1 cellular context compared by ENCODE assay signal in the genomic region with DNA sequence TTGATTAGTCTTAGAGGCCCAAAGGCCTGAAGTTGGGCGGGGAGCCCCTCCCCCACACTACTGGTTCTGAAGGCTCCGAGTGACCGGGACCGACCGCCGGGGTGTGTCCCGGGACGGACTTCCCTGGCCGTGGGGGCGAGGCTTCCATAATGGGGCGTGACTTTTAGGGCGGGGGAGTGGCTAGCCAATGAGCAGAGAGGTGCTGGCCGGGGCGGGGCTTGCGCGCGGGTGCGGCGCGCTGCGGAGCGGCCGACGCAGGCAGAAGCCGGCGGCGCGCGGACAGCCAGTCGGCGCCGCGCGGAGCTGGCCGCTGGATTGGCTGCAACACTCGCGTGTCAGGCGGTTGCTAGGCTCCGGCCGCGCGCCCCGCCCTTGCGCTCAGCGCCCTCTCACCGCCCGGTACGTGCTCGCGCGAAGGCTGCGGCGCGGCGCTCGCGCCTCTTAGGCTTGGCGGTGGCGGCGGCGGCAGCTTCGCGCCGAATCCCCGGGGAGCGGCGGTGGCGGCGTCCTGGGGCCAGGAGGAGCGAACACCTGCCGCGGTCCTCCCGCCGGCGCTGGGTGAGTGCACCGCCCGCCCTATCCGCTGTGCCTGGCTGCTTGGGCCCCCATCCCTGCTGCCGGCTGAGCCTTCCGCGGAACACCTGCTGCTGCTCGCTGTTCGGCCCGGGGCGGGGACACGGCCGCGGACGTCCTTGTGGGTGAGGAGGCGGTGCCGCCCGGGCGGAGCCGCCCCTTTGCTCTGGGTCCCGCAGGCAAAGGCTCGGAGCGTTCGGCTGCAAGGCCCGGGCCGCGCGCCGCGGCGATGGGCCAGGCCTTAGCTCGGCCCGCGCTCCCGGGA.
TF ChIP-seq lines count a peak whose summit lies in the region.

Gene DAG1, plus strand, starts transcription at position 392 of the 838 bp plus-strand sequence. CDS start 40,268 bp downstream, outside the sequence.

TF ChIP-seq in K562, 482 proteins besides CTCF, POLR2A, EP300 and RAD21 (continued from another document):
- TF ChIP-seq, protein P1, sequence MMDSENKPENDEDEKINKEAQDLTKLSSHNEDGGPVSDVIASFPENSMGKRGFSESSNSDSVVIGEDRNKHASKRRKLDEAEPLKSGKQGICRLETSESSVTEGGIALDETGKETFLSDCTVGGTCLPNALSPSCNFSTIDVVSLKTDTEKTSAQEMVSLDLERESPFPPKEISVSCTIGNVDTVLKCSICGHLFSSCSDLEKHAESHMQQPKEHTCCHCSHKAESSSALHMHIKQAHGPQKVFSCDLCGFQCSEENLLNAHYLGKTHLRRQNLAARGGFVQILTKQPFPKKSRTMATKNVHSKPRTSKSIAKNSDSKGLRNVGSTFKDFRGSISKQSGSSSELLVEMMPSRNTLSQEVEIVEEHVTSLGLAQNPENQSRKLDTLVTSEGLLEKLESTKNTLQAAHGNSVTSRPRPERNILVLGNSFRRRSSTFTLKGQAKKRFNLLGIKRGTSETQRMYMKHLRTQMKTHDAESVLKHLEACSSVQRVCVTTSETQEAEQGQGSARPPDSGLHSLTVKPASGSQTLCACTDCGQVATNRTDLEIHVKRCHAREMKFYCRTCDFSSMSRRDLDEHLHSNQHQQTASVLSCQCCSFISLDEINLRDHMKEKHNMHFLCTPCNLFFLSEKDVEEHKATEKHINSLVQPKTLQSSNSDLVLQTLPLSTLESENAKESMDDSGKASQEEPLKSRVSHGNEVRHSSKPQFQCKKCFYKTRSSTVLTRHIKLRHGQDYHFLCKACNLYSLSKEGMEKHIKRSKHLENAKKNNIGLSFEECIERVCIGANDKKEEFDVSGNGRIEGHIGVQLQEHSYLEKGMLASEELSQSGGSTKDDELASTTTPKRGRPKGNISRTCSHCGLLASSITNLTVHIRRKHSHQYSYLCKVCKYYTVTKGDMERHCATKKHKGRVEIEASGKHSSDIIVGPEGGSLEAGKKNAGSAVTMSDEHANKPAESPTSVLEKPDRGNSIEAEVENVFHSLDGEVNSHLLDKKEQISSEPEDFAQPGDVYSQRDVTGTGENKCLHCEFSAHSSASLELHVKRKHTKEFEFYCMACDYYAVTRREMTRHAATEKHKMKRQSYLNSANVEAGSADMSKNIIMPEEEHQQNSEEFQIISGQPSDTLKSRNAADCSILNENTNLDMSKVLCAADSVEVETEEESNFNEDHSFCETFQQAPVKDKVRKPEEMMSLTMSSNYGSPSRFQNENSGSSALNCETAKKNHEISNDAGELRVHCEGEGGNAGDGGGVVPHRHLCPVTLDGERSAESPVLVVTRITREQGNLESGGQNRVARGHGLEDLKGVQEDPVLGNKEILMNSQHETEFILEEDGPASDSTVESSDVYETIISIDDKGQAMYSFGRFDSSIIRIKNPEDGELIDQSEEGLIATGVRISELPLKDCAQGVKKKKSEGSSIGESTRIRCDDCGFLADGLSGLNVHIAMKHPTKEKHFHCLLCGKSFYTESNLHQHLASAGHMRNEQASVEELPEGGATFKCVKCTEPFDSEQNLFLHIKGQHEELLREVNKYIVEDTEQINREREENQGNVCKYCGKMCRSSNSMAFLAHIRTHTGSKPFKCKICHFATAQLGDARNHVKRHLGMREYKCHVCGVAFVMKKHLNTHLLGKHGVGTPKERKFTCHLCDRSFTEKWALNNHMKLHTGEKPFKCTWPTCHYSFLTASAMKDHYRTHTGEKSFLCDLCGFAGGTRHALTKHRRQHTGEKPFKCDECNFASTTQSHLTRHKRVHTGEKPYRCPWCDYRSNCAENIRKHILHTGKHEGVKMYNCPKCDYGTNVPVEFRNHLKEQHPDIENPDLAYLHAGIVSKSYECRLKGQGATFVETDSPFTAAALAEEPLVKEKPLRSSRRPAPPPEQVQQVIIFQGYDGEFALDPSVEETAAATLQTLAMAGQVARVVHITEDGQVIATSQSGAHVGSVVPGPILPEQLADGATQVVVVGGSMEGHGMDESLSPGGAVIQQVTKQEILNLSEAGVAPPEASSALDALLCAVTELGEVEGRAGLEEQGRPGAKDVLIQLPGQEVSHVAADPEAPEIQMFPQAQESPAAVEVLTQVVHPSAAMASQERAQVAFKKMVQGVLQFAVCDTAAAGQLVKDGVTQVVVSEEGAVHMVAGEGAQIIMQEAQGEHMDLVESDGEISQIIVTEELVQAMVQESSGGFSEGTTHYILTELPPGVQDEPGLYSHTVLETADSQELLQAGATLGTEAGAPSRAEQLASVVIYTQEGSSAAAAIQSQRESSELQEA (IDR thresholded peaks at IDR 0.05; ENCODE audit: low read depth), result no peak
- TF ChIP-seq, protein P2, sequence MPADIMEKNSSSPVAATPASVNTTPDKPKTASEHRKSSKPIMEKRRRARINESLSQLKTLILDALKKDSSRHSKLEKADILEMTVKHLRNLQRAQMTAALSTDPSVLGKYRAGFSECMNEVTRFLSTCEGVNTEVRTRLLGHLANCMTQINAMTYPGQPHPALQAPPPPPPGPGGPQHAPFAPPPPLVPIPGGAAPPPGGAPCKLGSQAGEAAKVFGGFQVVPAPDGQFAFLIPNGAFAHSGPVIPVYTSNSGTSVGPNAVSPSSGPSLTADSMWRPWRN (IDR thresholded peaks at IDR 0.05; ENCODE audit: low read depth), result no peak
- TF ChIP-seq EP400 (IDR thresholded peaks at IDR 0.05) (peak; percentile 25; the same call in 1 of the 2 replicates), RBM17 (IDR thresholded peaks at IDR 0.05; ENCODE audit: borderline replicate concordance, low read depth, low read length) (no peak), PHF8 (IDR thresholded peaks at IDR 0.05; ENCODE audit: borderline replicate concordance, low read length) (peak; percentile 79; the same call in 1 of the 2 replicates), PKNOX1 (IDR thresholded peaks at IDR 0.05) (peak; percentile 64), NCOR1 (IDR thresholded peaks at IDR 0.05) (no peak), KHSRP (IDR thresholded peaks at IDR 0.05) (no peak), ETV1 (tag; conservative IDR thresholded peaks at IDR 0.05; ENCODE audit: low read depth) (no peak), CBX3 (IDR thresholded peaks at IDR 0.05; ENCODE audit: borderline replicate concordance in 1 of 2, low read length in 2 of 2) (no peak), ATF1 (CRISPR knock-in tag; IDR thresholded peaks at IDR 0.05) (no peak), ATF1 (tag; IDR thresholded peaks at IDR 0.05) (peak; percentile 54), MXD1 (CRISPR knock-in tag; IDR thresholded peaks at IDR 0.05; ENCODE audit: borderline replicate concordance, poor library complexity, severe bottlenecking) (no peak)
